In the genomic region with DNA sequence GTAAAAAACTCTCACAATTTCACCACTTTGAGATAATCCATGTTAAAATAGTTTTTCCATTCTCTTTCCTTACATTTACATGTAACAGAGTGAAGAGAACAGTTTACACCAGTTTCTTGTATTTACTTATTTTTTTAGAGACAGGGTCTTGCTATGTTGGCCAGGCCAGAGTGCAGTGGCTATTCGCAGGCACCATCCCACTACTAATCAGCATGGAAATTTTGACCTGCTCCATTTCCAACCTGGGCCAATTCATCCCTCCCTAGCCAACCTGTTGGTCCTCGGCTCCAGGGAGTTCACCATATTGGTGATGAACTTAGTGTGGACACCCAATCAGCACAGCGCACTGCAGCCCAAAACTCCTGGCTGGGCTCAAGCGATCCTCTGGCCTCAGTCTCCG, we compare ENCODE assay signal across 30 cellular contexts.
"Had no signal": no experiment of that assay in that cellular context is flagged by ENCODE, and none has a peak within 500 bp of the region (broad histone marks: within the 10 kb centered on the region; RNA-seq: fewer than 3 reads in every experiment).

No MANE protein-coding gene starts in this region.

- H3K4me3 Mint-ChIP-seq: activated naive CD4-positive, alpha-beta T cell treated with anti-CD3 and anti-CD28 coated beads for 36 hours; activated naive CD8-positive, alpha-beta T cell treated with anti-CD3 and anti-CD28 coated beads for 36 hours; effector memory CD8-positive, alpha-beta T cell; natural killer cell; stimulated activated memory B cell treated with anti-CD40 and anti-IgM and Interleukin-4, amounts not matched to agents 10 μg/mL and 1 μg/mL and 100 μg/mL, for 72 hours; stimulated activated naive CD8-positive, alpha-beta T cell treated with anti-CD3 and anti-CD28 coated beads, Interleukin-15, amount 100 ng/mL, for 72 hours; T-helper 17 cell had no signal

- H3K9me3 ChIP-seq: lower lobe of right lung, thyroid gland had no signal

- FAIRE-seq: astrocyte, keratinocyte had no signal

- H3K27me3 Mint-ChIP-seq: activated naive CD8-positive, alpha-beta T cell treated with anti-CD3 and anti-CD28 coated beads for 36 hours; effector memory CD8-positive, alpha-beta T cell; stimulated activated memory B cell treated with anti-CD40 and anti-IgM and Interleukin-4, amounts not matched to agents 10 μg/mL and 1 μg/mL and 100 μg/mL, for 72 hours; stimulated activated naive CD8-positive, alpha-beta T cell treated with anti-CD3 and anti-CD28 coated beads, Interleukin-15, amount 100 ng/mL, for 72 hours; T-helper 17 cell had no signal

- H3K36me3 Mint-ChIP-seq: activated naive CD8-positive, alpha-beta T cell treated with anti-CD3 and anti-CD28 coated beads for 36 hours; natural killer cell; neural progenitor cell; stimulated activated memory B cell treated with anti-CD40 and anti-IgM and Interleukin-4, amounts not matched to agents 10 μg/mL and 1 μg/mL and 100 μg/mL, for 72 hours had no signal

- H3K27ac Mint-ChIP-seq: activated naive CD4-positive, alpha-beta T cell treated with anti-CD3 and anti-CD28 coated beads for 36 hours; activated naive CD8-positive, alpha-beta T cell treated with anti-CD3 and anti-CD28 coated beads for 36 hours; natural killer cell; stimulated activated memory B cell treated with anti-CD40 and anti-IgM and Interleukin-4, amounts not matched to agents 10 μg/mL and 1 μg/mL and 100 μg/mL, for 72 hours; stimulated activated naive CD8-positive, alpha-beta T cell treated with anti-CD3 and anti-CD28 coated beads, Interleukin-15, amount 100 ng/mL, for 72 hours; T-helper 17 cell had no signal

- H3K4me1 Mint-ChIP-seq: T-helper 17 cell had no signal

- H3K9ac ChIP-seq: neural progenitor cell had no signal

- H3K36me3 ChIP-seq: brain microvascular endothelial cell, gastroesophageal sphincter, lower lobe of right lung, neural progenitor cell, thyroid gland had no signal

- H2AFZ ChIP-seq: neural progenitor cell had no signal

- H3K4me3 ChIP-seq: coronary artery, gastroesophageal sphincter, lower lobe of right lung, neural progenitor cell, skin epidermis, thyroid gland had no signal

- H3K27me3 ChIP-seq: brain microvascular endothelial cell, gastroesophageal sphincter, neural progenitor cell, thyroid gland had no signal

- H3K4me2 ChIP-seq: neural progenitor cell had no signal

- ATAC-seq: effector memory CD8-positive, alpha-beta T cell; gastroesophageal sphincter; natural killer cell; sciatic nerve; stimulated activated memory B cell treated with anti-CD40 and anti-IgM and Interleukin-4, amounts not matched to agents 10 μg/mL and 1 μg/mL and 100 μg/mL, for 72 hours; stimulated activated naive CD8-positive, alpha-beta T cell treated with anti-CD3 and anti-CD28 coated beads, Interleukin-15, amount 100 ng/mL, for 72 hours; T-helper 17 cell had no signal

- DNase-seq: activated CD4-positive, alpha-beta T cell treated with anti-CD3 and anti-CD28 coated beads for 4 hours; activated CD4-positive, alpha-beta T cell treated with anti-CD3 and anti-CD28 coated beads, Interleukin-2, amount 50 U/mL, for 4 hours; activated CD4-positive, CD25-positive, alpha-beta regulatory T cell; activated effector memory CD4-positive, alpha-beta T cell treated with anti-CD3 and anti-CD28 coated beads, Interleukin-2, amount 50 U/mL, for 16 hours; activated naive CD4-positive, alpha-beta T cell treated with anti-CD3 and anti-CD28 coated beads for 36 hours; activated naive CD8-positive, alpha-beta T cell treated with anti-CD3 and anti-CD28 coated beads for 36 hours; activated T-cell treated with anti-CD3 and anti-CD28 coated beads for 4 hours; amniotic stem cell; brain microvascular endothelial cell; effector memory CD8-positive, alpha-beta T cell; erythroblast; head of caudate nucleus; hippocampal formation; lower lobe of right lung; mesenchymal stem cell; natural killer cell; stimulated activated CD4-positive, alpha-beta T cell treated with anti-CD3 and anti-CD28 coated beads, Interleukin-4, amount 100 ng/mL, for 4 hours; stimulated activated CD8-positive, alpha-beta memory T cell treated with anti-CD3 and anti-CD28 coated beads, Interleukin-4, amount 100 ng/mL, for 48 hours; stimulated activated naive CD8-positive, alpha-beta T cell treated with anti-CD3 and anti-CD28 coated beads, Interleukin-15, amount 100 ng/mL, for 72 hours; T-helper 17 cell; T1000; thyroid gland had no signal

- H3K27ac ChIP-seq: brain microvascular endothelial cell, neural progenitor cell had no signal

- H3K9me3 Mint-ChIP-seq: activated naive CD4-positive, alpha-beta T cell treated with anti-CD3 and anti-CD28 coated beads for 36 hours; activated naive CD8-positive, alpha-beta T cell treated with anti-CD3 and anti-CD28 coated beads for 36 hours; effector memory CD8-positive, alpha-beta T cell; natural killer cell; neural progenitor cell; stimulated activated memory B cell treated with anti-CD40 and anti-IgM and Interleukin-4, amounts not matched to agents 10 μg/mL and 1 μg/mL and 100 μg/mL, for 72 hours; stimulated activated naive CD8-positive, alpha-beta T cell treated with anti-CD3 and anti-CD28 coated beads, Interleukin-15, amount 100 ng/mL, for 72 hours had no signal
